25 cellular contexts compared by ENCODE assay signal in genomic region chr10:130814610-130815009, GRCh38.
"Had no signal": no experiment of that assay in that cellular context is flagged by ENCODE, and none has a peak within 500 bp of the region (broad histone marks: within the 10 kb centered on the region; RNA-seq: fewer than 3 reads in every experiment).

No MANE protein-coding gene starts in this region.

- H3K27me3 ChIP-seq: Peyer's patch, SJSA1 had no signal

- H3K9me3 ChIP-seq: breast epithelium had no signal

- H3K4me3 Mint-ChIP-seq: activated CD8-positive, alpha-beta T cell treated with anti-CD3 and anti-CD28 coated beads, Interleukin-2, amount 10 ng/mL, durations not matched to agents 7 days and 5 days; activated naive CD4-positive, alpha-beta T cell treated with anti-CD3 and anti-CD28 coated beads, Interleukin-2, amount 10 ng/mL, durations not matched to agents 7 days and 5 days; activated naive CD8-positive, alpha-beta T cell treated with anti-CD3 and anti-CD28 coated beads for 36 hours; activated T-cell treated with anti-CD3 and anti-CD28 coated beads, Interleukin-2, amount 50 U/mL, for 72 hours; T-helper 1 cell treated with Interleukin-12 subunit alpha and Interleukin-12 subunit beta and Interleukin-4 antibody, amounts not matched to agents 30 μg/mL and 1 μg/mL, for 36 hours had no signal

- H3K27ac ChIP-seq: breast epithelium, Peyer's patch, RWPE1, SJSA1 had no signal

- ATAC-seq: activated CD4-positive, CD25-positive, alpha-beta regulatory T cell treated with anti-CD3 and anti-CD28 coated beads, Interleukin-2, amount 50 U/mL, for 24 hours; activated CD8-positive, alpha-beta T cell treated with anti-CD3 and anti-CD28 coated beads, Interleukin-2, amount 10 ng/mL, durations not matched to agents 7 days and 5 days; activated T-cell treated with anti-CD3 and anti-CD28 coated beads, Interleukin-2, amount 50 U/mL, for 72 hours; SK-N-SH treated with all-trans-retinoic acid at 6 μM for 48 hours had no signal

- H3K4me1 Mint-ChIP-seq: activated naive CD4-positive, alpha-beta T cell treated with anti-CD3 and anti-CD28 coated beads, Interleukin-2, amount 10 ng/mL, durations not matched to agents 7 days and 5 days; activated naive CD8-positive, alpha-beta T cell treated with anti-CD3 and anti-CD28 coated beads for 36 hours had no signal

- H3K36me3 ChIP-seq: breast epithelium, Peyer's patch, SJSA1 had no signal

- H3K36me3 Mint-ChIP-seq: activated naive CD4-positive, alpha-beta T cell treated with anti-CD3 and anti-CD28 coated beads, Interleukin-2, amount 10 ng/mL, durations not matched to agents 7 days and 5 days; activated naive CD8-positive, alpha-beta T cell treated with anti-CD3 and anti-CD28 coated beads for 36 hours had no signal

- DNase-seq: activated CD4-positive, alpha-beta T cell treated with anti-CD3 and anti-CD28 coated beads for 4 hours; activated CD4-positive, alpha-beta T cell treated with anti-CD3 and anti-CD28 coated beads, Interleukin-2, amount 50 U/mL, for 4 hours; activated CD8-positive, alpha-beta T cell treated with anti-CD3 and anti-CD28 coated beads, Interleukin-2, amount 10 ng/mL, durations not matched to agents 7 days and 5 days; activated gamma-delta T cell treated with Interleukin-2 at 50 U/mL for 16 hours; activated naive CD4-positive, alpha-beta T cell treated with anti-CD3 and anti-CD28 coated beads, Interleukin-2, amount 10 ng/mL, durations not matched to agents 7 days and 5 days; activated naive CD8-positive, alpha-beta T cell treated with anti-CD3 and anti-CD28 coated beads for 36 hours; activated T-cell treated with anti-CD3 and anti-CD28 coated beads, Interleukin-2, amount 50 U/mL, for 72 hours; Kasumi-1; KBM-7; NCI-H1105 treated with DMSO at 0.1 percent for 48 hours; NCI-H1436 treated with DMSO at 0.1 percent for 48 hours; NCI-H187; NCI-H2081; NCI-H446; NCI-H524; Peyer's patch; SHP77; SW 1271 had no signal

- H3K4me1 ChIP-seq: breast epithelium, Peyer's patch, SJSA1 had no signal

- H3K27ac Mint-ChIP-seq: activated CD8-positive, alpha-beta T cell treated with anti-CD3 and anti-CD28 coated beads, Interleukin-2, amount 10 ng/mL, durations not matched to agents 7 days and 5 days; activated naive CD4-positive, alpha-beta T cell treated with anti-CD3 and anti-CD28 coated beads, Interleukin-2, amount 10 ng/mL, durations not matched to agents 7 days and 5 days; activated naive CD8-positive, alpha-beta T cell treated with anti-CD3 and anti-CD28 coated beads for 36 hours; activated T-cell treated with anti-CD3 and anti-CD28 coated beads, Interleukin-2, amount 50 U/mL, for 72 hours; activated T-helper 2 cell treated with anti-CD3 and anti-CD28 coated beads, Interferon-gamma antibody, Interleukin-2, Interleukin-4, amounts not matched to agents 10 μg/mL and 5 μg/mL and 100 μg/mL, durations not matched to agents 14 hours and 24 hours and 36 hours; T-helper 1 cell treated with Interleukin-12 subunit alpha and Interleukin-12 subunit beta and Interleukin-4 antibody, amounts not matched to agents 30 μg/mL and 1 μg/mL, for 36 hours had no signal

- H3K27me3 Mint-ChIP-seq: activated naive CD4-positive, alpha-beta T cell treated with anti-CD3 and anti-CD28 coated beads, Interleukin-2, amount 10 ng/mL, durations not matched to agents 7 days and 5 days; activated naive CD8-positive, alpha-beta T cell treated with anti-CD3 and anti-CD28 coated beads for 36 hours had no signal

- H3K4me3 ChIP-seq: breast epithelium, Peyer's patch, SJSA1 had no signal
